ENCODE assay signal across 1 cellular context in the genomic region with DNA sequence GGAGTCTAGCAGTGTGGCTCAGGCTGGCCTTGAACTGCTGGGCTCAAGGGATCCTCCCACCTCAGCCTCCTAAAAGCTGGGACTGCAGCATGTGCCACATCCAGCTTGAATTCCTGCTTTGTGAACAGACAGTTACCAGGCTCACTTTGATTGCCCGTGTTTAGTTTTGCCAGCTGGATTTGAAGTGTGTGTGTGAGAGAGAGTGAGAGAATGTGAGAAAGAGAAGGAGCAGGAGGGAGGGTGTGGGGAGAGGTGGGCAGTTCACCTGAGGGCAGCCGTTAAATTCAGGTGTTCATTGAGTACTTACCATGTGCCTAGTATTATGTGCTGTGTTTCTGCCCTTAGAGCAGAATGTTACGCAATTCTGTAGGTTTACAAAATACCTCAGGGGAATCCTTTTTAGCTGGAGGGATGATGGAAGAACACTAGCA.
TF ChIP-seq lines count a peak whose summit lies in the region.

No MANE protein-coding gene starts in this region.

TF ChIP-seq in HEK293, 187 proteins besides CTCF, POLR2A, EP300 and RAD21 (continued from another document):
- TF ChIP-seq, protein P1, sequence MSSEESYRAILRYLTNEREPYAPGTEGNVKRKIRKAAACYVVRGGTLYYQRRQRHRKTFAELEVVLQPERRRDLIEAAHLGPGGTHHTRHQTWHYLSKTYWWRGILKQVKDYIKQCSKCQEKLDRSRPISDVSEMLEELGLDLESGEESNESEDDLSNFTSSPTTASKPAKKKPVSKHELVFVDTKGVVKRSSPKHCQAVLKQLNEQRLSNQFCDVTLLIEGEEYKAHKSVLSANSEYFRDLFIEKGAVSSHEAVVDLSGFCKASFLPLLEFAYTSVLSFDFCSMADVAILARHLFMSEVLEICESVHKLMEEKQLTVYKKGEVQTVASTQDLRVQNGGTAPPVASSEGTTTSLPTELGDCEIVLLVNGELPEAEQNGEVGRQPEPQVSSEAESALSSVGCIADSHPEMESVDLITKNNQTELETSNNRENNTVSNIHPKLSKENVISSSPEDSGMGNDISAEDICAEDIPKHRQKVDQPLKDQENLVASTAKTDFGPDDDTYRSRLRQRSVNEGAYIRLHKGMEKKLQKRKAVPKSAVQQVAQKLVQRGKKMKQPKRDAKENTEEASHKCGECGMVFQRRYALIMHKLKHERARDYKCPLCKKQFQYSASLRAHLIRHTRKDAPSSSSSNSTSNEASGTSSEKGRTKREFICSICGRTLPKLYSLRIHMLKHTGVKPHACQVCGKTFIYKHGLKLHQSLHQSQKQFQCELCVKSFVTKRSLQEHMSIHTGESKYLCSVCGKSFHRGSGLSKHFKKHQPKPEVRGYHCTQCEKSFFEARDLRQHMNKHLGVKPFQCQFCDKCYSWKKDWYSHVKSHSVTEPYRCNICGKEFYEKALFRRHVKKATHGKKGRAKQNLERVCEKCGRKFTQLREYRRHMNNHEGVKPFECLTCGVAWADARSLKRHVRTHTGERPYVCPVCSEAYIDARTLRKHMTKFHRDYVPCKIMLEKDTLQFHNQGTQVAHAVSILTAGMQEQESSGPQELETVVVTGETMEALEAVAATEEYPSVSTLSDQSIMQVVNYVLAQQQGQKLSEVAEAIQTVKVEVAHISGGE (tag by site-specific recombination; conservative IDR thresholded peaks at IDR 0.05; ENCODE audit: low read depth) = no peak
- TF ChIP-seq ZNF830 (tag by site-specific recombination; IDR thresholded peaks at IDR 0.05; ENCODE audit: low read depth) (no peak), BCL11A (tag by site-specific recombination; IDR thresholded peaks at IDR 0.05; ENCODE audit: low read depth) (no peak), ZEB2 (tag by site-specific recombination; IDR thresholded peaks at IDR 0.05) (peak; percentile 32; the same call in 1 of the 2 replicates), ZNF366 (tag by site-specific recombination; conservative IDR thresholded peaks at IDR 0.05) (peak; percentile 61; the same call in 1 of the 2 replicates), PRDM1 (tag by site-specific recombination; IDR thresholded peaks at IDR 0.05) (peak; percentile 87), ZFHX2 (tag by site-specific recombination; conservative IDR thresholded peaks at IDR 0.05) (no peak), KLF16 (tag by site-specific recombination; IDR thresholded peaks at IDR 0.05) (no peak), ZNF404 (tag by site-specific recombination; IDR thresholded peaks at IDR 0.05) (no peak), ZNF558 (tag by site-specific recombination; IDR thresholded peaks at IDR 0.05) (no peak), ZNF501 (tag by site-specific recombination; IDR thresholded peaks at IDR 0.05) (no peak), ZNF16 (tag by site-specific recombination; IDR thresholded peaks at IDR 0.05; ENCODE audit: low read depth) (peak; percentile 47; the same call in 1 of the 2 replicates), ZNF843 (tag by site-specific recombination; IDR thresholded peaks at IDR 0.05) (no peak)
- TF ChIP-seq, protein P2, sequence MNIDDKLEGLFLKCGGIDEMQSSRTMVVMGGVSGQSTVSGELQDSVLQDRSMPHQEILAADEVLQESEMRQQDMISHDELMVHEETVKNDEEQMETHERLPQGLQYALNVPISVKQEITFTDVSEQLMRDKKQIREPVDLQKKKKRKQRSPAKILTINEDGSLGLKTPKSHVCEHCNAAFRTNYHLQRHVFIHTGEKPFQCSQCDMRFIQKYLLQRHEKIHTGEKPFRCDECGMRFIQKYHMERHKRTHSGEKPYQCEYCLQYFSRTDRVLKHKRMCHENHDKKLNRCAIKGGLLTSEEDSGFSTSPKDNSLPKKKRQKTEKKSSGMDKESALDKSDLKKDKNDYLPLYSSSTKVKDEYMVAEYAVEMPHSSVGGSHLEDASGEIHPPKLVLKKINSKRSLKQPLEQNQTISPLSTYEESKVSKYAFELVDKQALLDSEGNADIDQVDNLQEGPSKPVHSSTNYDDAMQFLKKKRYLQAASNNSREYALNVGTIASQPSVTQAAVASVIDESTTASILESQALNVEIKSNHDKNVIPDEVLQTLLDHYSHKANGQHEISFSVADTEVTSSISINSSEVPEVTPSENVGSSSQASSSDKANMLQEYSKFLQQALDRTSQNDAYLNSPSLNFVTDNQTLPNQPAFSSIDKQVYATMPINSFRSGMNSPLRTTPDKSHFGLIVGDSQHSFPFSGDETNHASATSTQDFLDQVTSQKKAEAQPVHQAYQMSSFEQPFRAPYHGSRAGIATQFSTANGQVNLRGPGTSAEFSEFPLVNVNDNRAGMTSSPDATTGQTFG (tag by site-specific recombination; IDR thresholded peaks at IDR 0.05; ENCODE audit: borderline replicate concordance) = no peak
